ENCODE assay signal across 14 cellular contexts in genomic region chr10:110022716-110023504, GRCh38. TPM values are rescaled to one million over a fixed set of nuclear protein-coding genes. Genes with fewer than 3 reads are reported as not detected.
DNase-seq lines count a peak whose midpoint lies in the region; ATAC-seq and TF ChIP-seq lines count a peak whose summit lies in the region.
"Had no signal": no experiment of that assay in that cellular context is flagged by ENCODE, and none has a peak within 500 bp of the region (broad histone marks: within the 10 kb centered on the region; RNA-seq: fewer than 3 reads in every experiment).

No MANE protein-coding gene starts in this region.

- peaks cover 17% of the 10 kb centered on the region for H3K4me1 ChIP-seq in GM23338 (ENCODE audit: insufficient read depth)

- no peaks in the 10 kb centered on the region for H3K9me2 ChIP-seq in GM23338 (ENCODE audit: insufficient read depth)

- no peak overlapping the region for H2AFZ ChIP-seq in GM23338

- no peaks in the 10 kb centered on the region for H3K27me3 ChIP-seq in CD4-positive, alpha-beta T cell (ENCODE audit: control insufficient read depth, insufficient read depth, low read length)
- no peaks in the 10 kb centered on the region for H3K27me3 ChIP-seq in GM23338 (ENCODE audit: insufficient read depth)

- in situ Hi-C loops in GM13976 (cut with MboI; ENCODE audit: low sequenced_read_pairs, unreplicated experiment) = no loop called here

- no peaks in the 10 kb centered on the region for H3K27me3 Mint-ChIP-seq in CD4-positive, alpha-beta T cell
- H3K27me3 Mint-ChIP-seq in GM23338 (ENCODE audit: insufficient read depth, low read depth, poor library complexity) (peaks cover 2% of the 10 kb centered on the region), natural killer cell (ENCODE audit: low read depth in 2 of 2) (no peaks in the 10 kb centered on the region)
- no peaks in the 10 kb centered on the region for H3K27me3 Mint-ChIP-seq in activated naive CD8-positive, alpha-beta T cell treated with anti-CD3 and anti-CD28 coated beads, Interleukin-2, amount 50 U/mL, for 24 hours

- CTCF ChIA-PET in CD4-positive, alpha-beta T cell (lab: Charles Lee) = interaction anchor here (0.8 to 1.2 kb wide), 2 partner anchors 12 to 29 kb away, joined by 3 read pairs; no protein-coding TSS in a partner anchor

- peaks cover 39% of the 10 kb centered on the region for H3K36me3 Mint-ChIP-seq in CD4-positive, alpha-beta T cell (ENCODE audit: low read depth)
- H3K36me3 Mint-ChIP-seq in GM23338 (ENCODE audit: low read depth) = no peaks in the 10 kb centered on the region
- H3K36me3 Mint-ChIP-seq in activated naive CD8-positive, alpha-beta T cell treated with anti-CD3 and anti-CD28 coated beads, Interleukin-2, amount 50 U/mL, for 24 hours (ENCODE audit: low read depth) = no peaks in the 10 kb centered on the region
- no peaks in the 10 kb centered on the region for H3K36me3 Mint-ChIP-seq in natural killer cell

- ATAC-seq in CD4-positive, alpha-beta T cell (ENCODE audit: poor library complexity) = no peak
- peak; percentile 31; the same call in 1 of the 3 replicates for ATAC-seq in GM23338
- ATAC-seq in activated naive CD8-positive, alpha-beta T cell treated with anti-CD3 and anti-CD28 coated beads, Interleukin-2, amount 50 U/mL, for 24 hours = peak; percentile 40
- ATAC-seq in natural killer cell = peak; percentile 48 to 52 (median 49)
- ATAC-seq in HG03378 (IDR thresholded peaks at IDR 0.05; ENCODE audit: unreplicated experiment) = no peak
- ATAC-seq: sciatic nerve had no signal

- TF ChIP-seq CTCF in CD4-positive, alpha-beta T cell (IDR thresholded peaks at IDR 0.05) = no peak
- no peak for TF ChIP-seq CTCF in GM23338 (conservative IDR thresholded peaks at IDR 0.05; ENCODE audit: low read depth in 2 of 2)
- no peak for TF ChIP-seq CTCF in natural killer cell (IDR thresholded peaks at IDR 0.05)
- no peak for TF ChIP-seq CTCF in GM13976 (IDR thresholded peaks at IDR 0.05; ENCODE audit: borderline replicate concordance, control extremely low read depth, extremely low read depth, insufficient read depth, missing control alignments)

- DNase-seq in CD4-positive, alpha-beta T cell = no peak
- DNase-seq in GM23338 (ENCODE audit: low spot score) = no peak
- DNase-seq in activated naive CD8-positive, alpha-beta T cell treated with anti-CD3 and anti-CD28 coated beads, Interleukin-2, amount 50 U/mL, for 24 hours = no peak
- DNase-seq in natural killer cell = no peak
- DNase-seq in GM13976 (ENCODE audit: low spot score) = no peak
- DNase-seq in HuH-7 (ENCODE audit: low spot score) = no peak
- DNase-seq: activated CD8-positive, alpha-beta memory T cell treated with anti-CD3 and anti-CD28 coated beads for 24 hours; activated gamma-delta T cell treated with Interleukin-2 at 50 U/mL for 16 hours; C1 segment of cervical spinal cord; DND-41; stimulated activated naive CD4-positive, alpha-beta T cell treated with Interleukin-2 at 50 U/mL for 16 hours had no signal

- H3K4me3 Mint-ChIP-seq in CD4-positive, alpha-beta T cell = peak overlapping the region; percentile 26
- H3K4me3 Mint-ChIP-seq in GM23338 (no peak overlapping the region), natural killer cell (peak overlapping the region; percentile 29)
- no peak overlapping the region for H3K4me3 Mint-ChIP-seq in activated naive CD8-positive, alpha-beta T cell treated with anti-CD3 and anti-CD28 coated beads, Interleukin-2, amount 50 U/mL, for 24 hours

- peak overlapping the region; percentile 43 for H3K27ac Mint-ChIP-seq in CD4-positive, alpha-beta T cell
- H3K27ac Mint-ChIP-seq in GM23338 = no peak overlapping the region
- H3K27ac Mint-ChIP-seq in activated naive CD8-positive, alpha-beta T cell treated with anti-CD3 and anti-CD28 coated beads, Interleukin-2, amount 50 U/mL, for 24 hours = peak overlapping the region; percentile 25
- peak overlapping the region; percentile 69 to 78 for H3K27ac Mint-ChIP-seq in natural killer cell

- no peaks in the 10 kb centered on the region for H3K36me3 ChIP-seq in GM23338 (ENCODE audit: insufficient read depth)

- peaks cover 1% of the 10 kb centered on the region for H3K9me3 Mint-ChIP-seq in CD4-positive, alpha-beta T cell
- H3K9me3 Mint-ChIP-seq in GM23338 (no peaks in the 10 kb centered on the region), natural killer cell (no peaks in the 10 kb centered on the region)
- peaks cover 4% of the 10 kb centered on the region for H3K9me3 Mint-ChIP-seq in activated naive CD8-positive, alpha-beta T cell treated with anti-CD3 and anti-CD28 coated beads, Interleukin-2, amount 50 U/mL, for 24 hours

- peaks cover 90% of the 10 kb centered on the region for H3K4me1 Mint-ChIP-seq in CD4-positive, alpha-beta T cell (ENCODE audit: low read depth)
- H3K4me1 Mint-ChIP-seq in GM23338 (peaks cover 16% of the 10 kb centered on the region), natural killer cell (peaks cover 65 to 71% of the 10 kb centered on the region in 2 donors)
- H3K4me1 Mint-ChIP-seq in activated naive CD8-positive, alpha-beta T cell treated with anti-CD3 and anti-CD28 coated beads, Interleukin-2, amount 50 U/mL, for 24 hours = peaks cover 63% of the 10 kb centered on the region

- H3K27ac ChIP-seq in CD4-positive, alpha-beta T cell (ENCODE audit: low read depth, low read length) = no peak overlapping the region
- H3K27ac ChIP-seq in GM23338 (ENCODE audit: low read depth) = no peak overlapping the region
- H3K27ac ChIP-seq: SK-N-MC had no signal

- intact Hi-C loops in CD4-positive, alpha-beta T cell (cut with DNase I, micrococcal nuclease) = no loop called here
- intact Hi-C loops in natural killer cell (cut with micrococcal nuclease) = no loop called here

- H3K9me3 ChIP-seq in CD4-positive, alpha-beta T cell (ENCODE audit: control insufficient read depth, low read length) = no peaks in the 10 kb centered on the region

- peaks cover 17% of the 10 kb centered on the region for H4K20me1 ChIP-seq in GM23338 (replicated peaks; ENCODE audit: insufficient read depth)

- POLR2A ChIA-PET in CD4-positive, alpha-beta T cell (lab: Charles Lee) = interaction anchor here (0.7 to 2.6 kb wide), 3 partner anchors 9 to 19 kb away, joined by 3 to 12 read pairs (median 3); no protein-coding TSS in a partner anchor

- peaks cover 100% of the 10 kb centered on the region for H3K79me2 ChIP-seq in GM23338 (replicated peaks; ENCODE audit: insufficient read depth)

- H3F3A ChIP-seq in GM23338 (replicated peaks; ENCODE audit: low read depth) = no peaks in the 10 kb centered on the region

- 0 out of 2 replicates have a peak overlapping the region, but pooled peaks have one; percentile 9 for H3K4me2 ChIP-seq in GM23338

- H3K4me3 ChIP-seq in GM23338 = no peak overlapping the region
- H3K4me3 ChIP-seq: SK-N-MC had no signal

TF ChIP-seq in GM23338, 12 proteins besides CTCF, POLR2A, EP300 and RAD21 (continues in another document):
- TF ChIP-seq ZNF114 (CRISPR knock-in tag; IDR thresholded peaks at IDR 0.05) (no peak), POLR2AphosphoS5 (IDR thresholded peaks at IDR 0.05; ENCODE audit: low read depth) (no peak), ETS1 (IDR thresholded peaks at IDR 0.05) (no peak), EZH2 (IDR thresholded peaks at IDR 0.05; ENCODE audit: low read depth, unreplicated experiment) (no peak), STAT1 (IDR thresholded peaks at IDR 0.05; ENCODE audit: unreplicated experiment) (no peak), EZH2phosphoT487 (IDR thresholded peaks at IDR 0.05; ENCODE audit: unreplicated experiment) (no peak), JUNB (IDR thresholded peaks at IDR 0.05; ENCODE audit: unreplicated experiment) (no peak)

RNA-seq across cellular contexts. Expression of gene ADD3, which starts 15.1 kb away (rescaled TPM):
- 100 to 1,000 TPM; 273 to 302 TPM for total RNA-seq in CD4-positive, alpha-beta T cell
- 75.1 and 767 TPM in 2 replicates for total RNA-seq in GM23338 (2014; rRNA removed; shearing (Covaris generic))
- polyA plus RNA-seq in GM23338 (2016; fragmentation: Nextera tagmentation; extraction: Ambion mirVana) = 57.0 and 68.5 TPM in 2 replicates
- total RNA-seq in natural killer cell = 100 to 1,000 TPM; 341 to 437 (median 344) TPM

Comparison
In these comparisons a context has a peak if more than half of its experiments do, and no peak if none do; other contexts are left out.
1. ATAC-seq: peak in GM23338 (single experiment), activated naive CD8-positive, alpha-beta T cell treated with anti-CD3 and anti-CD28 coated beads, Interleukin-2, amount 50 U/mL, for 24 hours (single experiment) and natural killer cell (3 of 3); none in CD4-positive, alpha-beta T cell (single experiment) and HG03378 (single experiment).
2. H3K4me3 Mint-ChIP-seq: peak in CD4-positive, alpha-beta T cell (single experiment) and natural killer cell (single experiment); none in GM23338 (single experiment) and activated naive CD8-positive, alpha-beta T cell treated with anti-CD3 and anti-CD28 coated beads, Interleukin-2, amount 50 U/mL, for 24 hours (single experiment).